In the genomic region with DNA sequence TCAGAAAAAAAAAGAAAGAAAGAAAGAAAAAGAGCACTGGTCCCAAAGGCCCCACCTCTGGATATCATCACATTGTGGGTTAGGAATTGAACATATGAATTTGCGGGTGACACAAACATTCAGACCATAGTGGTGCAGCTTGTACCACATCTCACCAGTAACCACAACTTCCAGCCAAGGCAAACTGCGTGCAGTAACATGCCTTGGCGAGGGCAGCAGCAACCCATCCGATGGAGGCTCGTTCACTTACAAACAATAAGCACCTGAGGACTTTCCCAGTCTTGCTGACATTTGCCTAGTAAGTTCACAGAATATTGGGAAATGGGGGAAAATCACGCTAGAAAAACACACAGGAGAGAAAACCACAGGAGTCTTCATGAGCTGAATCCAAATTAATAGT, we compare ENCODE assay signal across 14 cellular contexts.
DNase-seq lines count a peak whose midpoint lies in the region; ATAC-seq and TF ChIP-seq lines count a peak whose summit lies in the region.
"Had no signal": no experiment of that assay in that cellular context is flagged by ENCODE, and none has a peak within 500 bp of the region (broad histone marks: within the 10 kb centered on the region; RNA-seq: fewer than 3 reads in every experiment).

No MANE protein-coding gene starts in this region.

- CTCF ChIA-PET in WTC11 (lab: Charles Lee), result no interaction called here

- TF ChIP-seq EP300 in esophagus muscularis mucosa (IDR thresholded peaks at IDR 0.05), result no peak

- H3K36me3 ChIP-seq in DND-41 (ENCODE audit: insufficient read depth, low read length) (no peaks in the 10 kb centered on the region), esophagus muscularis mucosa (no peaks in the 10 kb centered on the region)

- H3K27ac ChIP-seq in DND-41 (ENCODE audit: low read length) (no peak overlapping the region), esophagus muscularis mucosa (replicated peaks in 1 of 4) (no peak overlapping the region)

- peak; percentile 11 for DNase-seq in DND-41
- no peak for DNase-seq in WTC11 (ENCODE audit: low spot score)
- DNase-seq in epithelial cell of esophagus (ENCODE audit: low read depth), result peak; percentile 76
- DNase-seq in neural crest cell (ENCODE audit: low read depth, low spot score), result no peak
- DNase-seq in immature natural killer cell, result no peak
- no peak for DNase-seq in esophagus muscularis mucosa (ENCODE audit: extremely low spot score)
- DNase-seq: C1 segment of cervical spinal cord; CD4-positive, alpha-beta memory T cell; DMS79; EL; H9 had no signal

- peaks cover 1% of the 10 kb centered on the region for H3K9me3 ChIP-seq in DND-41 (ENCODE audit: insufficient read depth, low read length, severe bottlenecking)
- peaks cover 0 to 11% (median 5%) of the 10 kb centered on the region in 4 donors for H3K9me3 ChIP-seq in esophagus muscularis mucosa

- no peaks in the 10 kb centered on the region for H4K20me1 ChIP-seq in DND-41 (ENCODE audit: insufficient read depth, low read length)

- no peak overlapping the region for H3K4me2 ChIP-seq in DND-41 (ENCODE audit: insufficient read depth, low read length)
- H3K4me2 ChIP-seq: GM23338 had no signal

- POLR2A ChIA-PET in WTC11 (lab: Charles Lee), result no interaction called here

- H3K9me3 Mint-ChIP-seq in WTC11, result peaks cover 11% of the 10 kb centered on the region
- H3K9me3 Mint-ChIP-seq in neural crest cell, result no peaks in the 10 kb centered on the region
- H3K9me3 Mint-ChIP-seq in immature natural killer cell, result peaks cover 0 to 10% (median 3%) of the 10 kb centered on the region in 6 donors

- peaks cover 13% of the 10 kb centered on the region for H3K4me1 ChIP-seq in DND-41 (ENCODE audit: insufficient read depth, low read length)
- peaks cover 0 to 5% (median 0%) of the 10 kb centered on the region in 4 donors for H3K4me1 ChIP-seq in esophagus muscularis mucosa

- H3K4me1 Mint-ChIP-seq in WTC11, result peaks cover 55% of the 10 kb centered on the region
- peaks cover 69% of the 10 kb centered on the region for H3K4me1 Mint-ChIP-seq in neural crest cell
- H3K4me1 Mint-ChIP-seq in immature natural killer cell, result no peaks in the 10 kb centered on the region
- H3K4me1 Mint-ChIP-seq: CD4-positive, alpha-beta memory T cell had no signal

- H3K9ac ChIP-seq in DND-41 (ENCODE audit: low read depth, low read length), result no peak overlapping the region

- H3K4me3 Mint-ChIP-seq in WTC11 (no peak overlapping the region), neural crest cell (no peak overlapping the region), immature natural killer cell (no peak overlapping the region)
- H3K4me3 Mint-ChIP-seq: B cell; CD4-positive, alpha-beta memory T cell; GM23338; H9 had no signal

- 95% methylated on average over 6 of the region's 6 CpGs for WGBS in esophagus muscularis mucosa

- ATAC-seq in DND-41 (ENCODE audit: insufficient read depth, low read depth), result peak; percentile 45; the same call in 2 of the 3 replicates
- no peak for ATAC-seq in WTC11
- ATAC-seq in HG03045 (IDR thresholded peaks at IDR 0.05; ENCODE audit: unreplicated experiment), result no peak
- ATAC-seq: GM23338 had no signal

- intact Hi-C loops in esophagus muscularis mucosa (cut with DNase I), result no loop called here

- no peak for TF ChIP-seq POLR2A in esophagus muscularis mucosa (IDR thresholded peaks at IDR 0.05; ENCODE audit: low read depth)

- H3K79me2 ChIP-seq in DND-41 (ENCODE audit: insufficient read depth, low read length), result no peaks in the 10 kb centered on the region

- H3K27me3 Mint-ChIP-seq in WTC11 (ENCODE audit: low read depth), result peaks cover 5% of the 10 kb centered on the region; the same call in 1 of the 2 replicates
- H3K27me3 Mint-ChIP-seq in neural crest cell (ENCODE audit: low read depth), result no peaks in the 10 kb centered on the region
- peaks cover 0 to 1% (median 1%) of the 10 kb centered on the region in 3 donors for H3K27me3 Mint-ChIP-seq in immature natural killer cell (ENCODE audit: low read depth in 3 of 3)
- H3K27me3 Mint-ChIP-seq: B cell; CD4-positive, alpha-beta memory T cell had no signal

- H3K27ac Mint-ChIP-seq in WTC11 (peak overlapping the region; percentile 11; the same call in 1 of the 2 replicates), neural crest cell (ENCODE audit: unreplicated experiment) (peak overlapping the region; percentile 53), immature natural killer cell (no peak overlapping the region)
- H3K27ac Mint-ChIP-seq: B cell; CD4-positive, alpha-beta memory T cell; GM23338; H9 had no signal

- H3K36me3 Mint-ChIP-seq in WTC11 (peaks cover 18% of the 10 kb centered on the region), neural crest cell (ENCODE audit: low read depth) (peaks cover 12% of the 10 kb centered on the region), immature natural killer cell (peaks cover 0 to 4% (median 0%) of the 10 kb centered on the region in 3 donors)

- H3K27me3 ChIP-seq in DND-41 (ENCODE audit: insufficient read depth, low read length, poor library complexity) (no peaks in the 10 kb centered on the region), esophagus muscularis mucosa (no peaks in the 10 kb centered on the region)

- H3K4me3 ChIP-seq in DND-41 (ENCODE audit: low read depth in 1 of 2, low read length in 2 of 2) (no peak overlapping the region), epithelial cell of esophagus (ENCODE audit: low read length) (no peak overlapping the region), esophagus muscularis mucosa (no peak overlapping the region)
- H3K4me3 ChIP-seq: GM23338 had no signal

- H2AFZ ChIP-seq in DND-41 (ENCODE audit: low read depth, low read length), result no peak overlapping the region
- H2AFZ ChIP-seq: GM23338 had no signal

- TF ChIP-seq CTCF in DND-41 (IDR thresholded peaks at IDR 0.05; ENCODE audit: borderline replicate concordance, extremely low read depth, low read length, poor library complexity, severe bottlenecking) (no peak), WTC11 (IDR thresholded peaks at IDR 0.05) (no peak), epithelial cell of esophagus (IDR thresholded peaks at IDR 0.05; ENCODE audit: insufficient read depth, low read depth, low read length, missing control alignments) (no peak), neural crest cell (conservative IDR thresholded peaks at IDR 0.05) (no peak), esophagus muscularis mucosa (IDR thresholded peaks at IDR 0.05) (no peak)

TF ChIP-seq in WTC11, 78 proteins besides CTCF, POLR2A, EP300 and RAD21 (continues in another document):
- TF ChIP-seq NFE2L1 (CRISPR knock-in tag; IDR thresholded peaks at IDR 0.05) (no peak), ESRRA (CRISPR knock-in tag; IDR thresholded peaks at IDR 0.05; ENCODE audit: borderline replicate concordance) (no peak), ZNF416 (CRISPR knock-in tag; IDR thresholded peaks at IDR 0.05) (no peak), IRF1 (CRISPR knock-in tag; IDR thresholded peaks at IDR 0.05) (no peak), MYBL2 (CRISPR knock-in tag; IDR thresholded peaks at IDR 0.05) (no peak), NFYB (CRISPR knock-in tag; conservative IDR thresholded peaks at IDR 0.05; ENCODE audit: low read depth) (no peak), CREM (CRISPR knock-in tag; IDR thresholded peaks at IDR 0.05) (no peak), ERG (CRISPR knock-in tag; IDR thresholded peaks at IDR 0.05) (no peak)
- TF ChIP-seq, protein P1, sequence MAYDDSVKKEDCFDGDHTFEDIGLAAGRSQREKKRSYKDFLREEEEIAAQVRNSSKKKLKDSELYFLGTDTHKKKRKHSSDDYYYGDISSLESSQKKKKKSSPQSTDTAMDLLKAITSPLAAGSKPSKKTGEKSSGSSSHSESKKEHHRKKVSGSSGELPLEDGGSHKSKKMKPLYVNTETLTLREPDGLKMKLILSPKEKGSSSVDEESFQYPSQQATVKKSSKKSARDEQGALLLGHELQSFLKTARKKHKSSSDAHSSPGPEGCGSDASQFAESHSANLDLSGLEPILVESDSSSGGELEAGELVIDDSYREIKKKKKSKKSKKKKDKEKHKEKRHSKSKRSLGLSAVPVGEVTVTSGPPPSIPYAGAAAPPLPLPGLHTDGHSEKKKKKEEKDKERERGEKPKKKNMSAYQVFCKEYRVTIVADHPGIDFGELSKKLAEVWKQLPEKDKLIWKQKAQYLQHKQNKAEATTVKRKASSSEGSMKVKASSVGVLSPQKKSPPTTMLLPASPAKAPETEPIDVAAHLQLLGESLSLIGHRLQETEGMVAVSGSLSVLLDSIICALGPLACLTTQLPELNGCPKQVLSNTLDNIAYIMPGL (CRISPR knock-in tag; IDR thresholded peaks at IDR 0.05), result no peak
- TF ChIP-seq, protein P2, sequence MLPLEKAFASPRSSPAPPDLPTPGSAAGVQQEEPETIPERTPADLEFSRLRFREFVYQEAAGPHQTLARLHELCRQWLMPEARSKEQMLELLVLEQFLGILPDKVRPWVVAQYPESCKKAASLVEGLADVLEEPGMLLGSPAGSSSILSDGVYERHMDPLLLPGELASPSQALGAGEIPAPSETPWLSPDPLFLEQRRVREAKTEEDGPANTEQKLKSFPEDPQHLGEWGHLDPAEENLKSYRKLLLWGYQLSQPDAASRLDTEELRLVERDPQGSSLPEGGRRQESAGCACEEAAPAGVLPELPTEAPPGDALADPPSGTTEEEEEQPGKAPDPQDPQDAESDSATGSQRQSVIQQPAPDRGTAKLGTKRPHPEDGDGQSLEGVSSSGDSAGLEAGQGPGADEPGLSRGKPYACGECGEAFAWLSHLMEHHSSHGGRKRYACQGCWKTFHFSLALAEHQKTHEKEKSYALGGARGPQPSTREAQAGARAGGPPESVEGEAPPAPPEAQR (CRISPR knock-in tag; IDR thresholded peaks at IDR 0.05), result no peak

Comparison
In these comparisons a context has a peak if more than half of its experiments do, and no peak if none do; other contexts are left out.
1. DNase-seq: peak in DND-41 (single experiment) and epithelial cell of esophagus (single experiment); none in WTC11 (single experiment), neural crest cell (single experiment), immature natural killer cell (0 of 3) and esophagus muscularis mucosa (single experiment).
2. H3K27ac Mint-ChIP-seq: peak in WTC11 (single experiment) and neural crest cell (single experiment); none in immature natural killer cell (0 of 6).